In genomic region chr15:59917504-59918157, GRCh38 we compare ENCODE assay signal across 8 cellular contexts.
DNase-seq lines count a peak whose midpoint lies in the region; ATAC-seq, FAIRE-seq and TF ChIP-seq lines count a peak whose summit lies in the region.

No MANE protein-coding gene starts in this region.

- peaks cover 5 to 71% of the 10 kb centered on the region in 2 experiments for H3K27me3 ChIP-seq in mesenchymal stem cell (ENCODE audit: control insufficient read depth in 1 of 2, insufficient read depth in 1 of 2, low read length in 2 of 2)

- H3K23ac ChIP-seq in mesenchymal stem cell (ENCODE audit: low read length in 2 of 2): no peak overlapping the region

- H3K4me3 Mint-ChIP-seq in chondrocyte (ENCODE audit: unreplicated experiment): no peak overlapping the region
- H3K4me3 Mint-ChIP-seq in stimulated activated effector memory CD8-positive, alpha-beta T cell treated with anti-CD3 and anti-CD28 coated beads, Interleukin-12 subunit alpha, Interleukin-12 subunit beta, amount 100 ng/mL, for 72 hours: no peak overlapping the region

- H3K4me1 ChIP-seq in mesenchymal stem cell (ENCODE audit: control insufficient read depth, insufficient read depth, low read depth, low read length): no peaks in the 10 kb centered on the region

- H3K9me3 ChIP-seq in mesenchymal stem cell (ENCODE audit: control insufficient read depth, low read length): no peaks in the 10 kb centered on the region

- H3K27me3 Mint-ChIP-seq in chondrocyte (ENCODE audit: low read depth): peaks cover 32% of the 10 kb centered on the region

- no peak overlapping the region for H2BK120ac ChIP-seq in mesenchymal stem cell (ENCODE audit: low read depth, low read length)

- H2BK15ac ChIP-seq in mesenchymal stem cell (ENCODE audit: low read depth, poor library complexity, severe bottlenecking): no peak overlapping the region

- no peak overlapping the region for H4K8ac ChIP-seq in mesenchymal stem cell (ENCODE audit: low read length)

- no peak overlapping the region for H3K9ac ChIP-seq in mesenchymal stem cell (ENCODE audit: low read length)

- H4K91ac ChIP-seq in mesenchymal stem cell (ENCODE audit: low read length): no peak overlapping the region

- FAIRE-seq in GM18507 (lab: Jason Lieb, UNC): peak; percentile 73

- no peak overlapping the region for H2BK12ac ChIP-seq in mesenchymal stem cell (ENCODE audit: low read length in 2 of 2)

- 34% methylated on average over 10 of the region's 10 CpGs for WGBS in mesenchymal stem cell

- H3K27ac Mint-ChIP-seq in chondrocyte (ENCODE audit: unreplicated experiment): no peak overlapping the region
- H3K27ac Mint-ChIP-seq in stimulated activated effector memory CD8-positive, alpha-beta T cell treated with anti-CD3 and anti-CD28 coated beads, Interleukin-12 subunit alpha, Interleukin-12 subunit beta, amount 100 ng/mL, for 72 hours: no peak overlapping the region

- no peak overlapping the region for H2AK5ac ChIP-seq in mesenchymal stem cell (ENCODE audit: low read length, severe bottlenecking)

- no peak overlapping the region for H3K4ac ChIP-seq in mesenchymal stem cell (ENCODE audit: low read depth in 1 of 2, low read length in 2 of 2)

- H3K4me3 ChIP-seq in mesenchymal stem cell (ENCODE audit: insufficient read depth in 1 of 2, low read depth in 1 of 2, low read length in 2 of 2): no peak overlapping the region

- no peak overlapping the region for H3K27ac ChIP-seq in mesenchymal stem cell (ENCODE audit: low read length, poor library complexity, severe bottlenecking)

- no peak overlapping the region for H3K4me2 ChIP-seq in mesenchymal stem cell (ENCODE audit: low read length, poor library complexity, severe bottlenecking)

- H3K18ac ChIP-seq in mesenchymal stem cell (ENCODE audit: low read depth in 1 of 2, low read length in 2 of 2): no peak overlapping the region

- TF ChIP-seq CTCF in chondrocyte (IDR thresholded peaks at IDR 0.05): peak; percentile 76

- H3K4me1 Mint-ChIP-seq in chondrocyte (ENCODE audit: low read depth): no peaks in the 10 kb centered on the region
- peaks cover 28% of the 10 kb centered on the region for H3K4me1 Mint-ChIP-seq in stimulated activated effector memory CD8-positive, alpha-beta T cell treated with anti-CD3 and anti-CD28 coated beads, Interleukin-12 subunit alpha, Interleukin-12 subunit beta, amount 100 ng/mL, for 72 hours

- H2AFZ ChIP-seq in mesenchymal stem cell (ENCODE audit: low read depth, low read length): no peak overlapping the region

- DNase-seq in A172 (ENCODE audit: low spot score) (peak; percentile 66), GM18507 (ENCODE audit: extremely low spot score, insufficient read length, low read depth) (peak; percentile 29), NCI-H2227 (lab: John Stamatoyannopoulos, UW; ENCODE audit: unreplicated experiment) (peak; percentile 64), chondrocyte (ENCODE audit: low spot score) (no peak), mesenchymal stem cell (peak; percentile 4)
- DNase-seq in activated CD4-positive, alpha-beta T cell treated with anti-CD3 and anti-CD28 coated beads for 24 hours (ENCODE audit: low read depth in 2 of 2): peak; percentile 65 to 71
- peak; percentile 56 to 86 for DNase-seq in stimulated activated effector memory CD8-positive, alpha-beta T cell treated with anti-CD3 and anti-CD28 coated beads, Interleukin-12 subunit alpha, Interleukin-12 subunit beta, amount 100 ng/mL, for 72 hours (ENCODE audit: low spot score in 2 of 2)

- no peaks in the 10 kb centered on the region for H3K79me1 ChIP-seq in mesenchymal stem cell (replicated peaks; ENCODE audit: low read length, poor library complexity, severe bottlenecking)

- no peaks in the 10 kb centered on the region for H3K36me3 Mint-ChIP-seq in chondrocyte (ENCODE audit: low read depth)
- no peaks in the 10 kb centered on the region for H3K36me3 Mint-ChIP-seq in stimulated activated effector memory CD8-positive, alpha-beta T cell treated with anti-CD3 and anti-CD28 coated beads, Interleukin-12 subunit alpha, Interleukin-12 subunit beta, amount 100 ng/mL, for 72 hours

- no peak overlapping the region for H3K14ac ChIP-seq in mesenchymal stem cell (ENCODE audit: low read length in 2 of 2)

- peak; percentile 71 for ATAC-seq in HG03045 (IDR thresholded peaks at IDR 0.05; ENCODE audit: unreplicated experiment)
- ATAC-seq in stimulated activated effector memory CD8-positive, alpha-beta T cell treated with anti-CD3 and anti-CD28 coated beads, Interleukin-12 subunit alpha, Interleukin-12 subunit beta, amount 100 ng/mL, for 72 hours: peak; percentile 72

- H3K9me3 Mint-ChIP-seq in chondrocyte (ENCODE audit: low read depth): no peaks in the 10 kb centered on the region
- H3K9me3 Mint-ChIP-seq in stimulated activated effector memory CD8-positive, alpha-beta T cell treated with anti-CD3 and anti-CD28 coated beads, Interleukin-12 subunit alpha, Interleukin-12 subunit beta, amount 100 ng/mL, for 72 hours: no peaks in the 10 kb centered on the region

- no peak overlapping the region for H2BK5ac ChIP-seq in mesenchymal stem cell (ENCODE audit: low read depth, low read length, poor library complexity, severe bottlenecking)

- H3K36me3 ChIP-seq in mesenchymal stem cell (ENCODE audit: control insufficient read depth in 1 of 2, insufficient read depth in 2 of 2, low read depth in 1 of 2, low read length in 2 of 2): no peaks in the 10 kb centered on the region
